Comparison of ENCODE assay signal across 1 cellular context in genomic region chr16:11370084-11370931, GRCh38.
TF ChIP-seq lines count a peak whose summit lies in the region.

No MANE protein-coding gene starts in this region.

TF ChIP-seq in HepG2, 621 proteins besides CTCF, POLR2A, EP300 and RAD21 (continued from another document and continues in another):
- TF ChIP-seq POGK (CRISPR knock-in tag; conservative IDR thresholded peaks at IDR 0.05) (0 out of 2 replicates have a peak, but pooled peaks have one; percentile 38), HNF4A (CRISPR knock-in tag; IDR thresholded peaks at IDR 0.05) (peak; percentile 39), ZNF777 (CRISPR knock-in tag; IDR thresholded peaks at IDR 0.05) (peak; percentile 35; the same call in 1 of the 2 replicates), ZNF547 (CRISPR knock-in tag; IDR thresholded peaks at IDR 0.05) (peak; percentile 60; the same call in 1 of the 2 replicates), PHF20 (CRISPR knock-in tag; IDR thresholded peaks at IDR 0.05) (peak; percentile 34; the same call in 1 of the 2 replicates), ZNF17 (CRISPR knock-in tag; IDR thresholded peaks at IDR 0.05) (peak; percentile 60; the same call in 1 of the 2 replicates), ZNF281 (CRISPR knock-in tag; IDR thresholded peaks at IDR 0.05; ENCODE audit: borderline replicate concordance) (peak; percentile 80), ZFP37 (CRISPR knock-in tag; IDR thresholded peaks at IDR 0.05; ENCODE audit: borderline replicate concordance) (no peak), ZNF660 (CRISPR knock-in tag; IDR thresholded peaks at IDR 0.05; ENCODE audit: borderline replicate concordance, low read depth) (no peak), MED1 (CRISPR knock-in tag; IDR thresholded peaks at IDR 0.05) (peak; percentile 26; the same call in 1 of the 2 replicates), EHMT2 (IDR thresholded peaks at IDR 0.05; ENCODE audit: borderline replicate concordance, low read depth, low read length) (peak; percentile 37; the same call in 1 of the 2 replicates), NFKBIZ (CRISPR knock-in tag; IDR thresholded peaks at IDR 0.05) (peak; percentile 94), AFF4 (CRISPR knock-in tag; IDR thresholded peaks at IDR 0.05) (no peak), TGIF2 (CRISPR knock-in tag; IDR thresholded peaks at IDR 0.05) (0 out of 2 replicates have a peak, but pooled peaks have one; percentile 39), MLLT10 (CRISPR knock-in tag; IDR thresholded peaks at IDR 0.05) (no peak), SP4 (CRISPR knock-in tag; IDR thresholded peaks at IDR 0.05) (peak; percentile 27; the same call in 1 of the 2 replicates), AHDC1 (CRISPR knock-in tag; IDR thresholded peaks at IDR 0.05; ENCODE audit: borderline replicate concordance) (no peak), MIXL1 (CRISPR knock-in tag; IDR thresholded peaks at IDR 0.05) (peak; percentile 37; the same call in 1 of the 2 replicates), TAF1 (CRISPR knock-in tag; IDR thresholded peaks at IDR 0.05) (0 out of 2 replicates have a peak, but pooled peaks have one; percentile 19), FOXK2 (IDR thresholded peaks at IDR 0.05) (no peak), CHD4 (IDR thresholded peaks at IDR 0.05; ENCODE audit: borderline replicate concordance, low read length) (peak; percentile 33; the same call in 1 of the 2 replicates), ZFP36L2 (CRISPR knock-in tag; IDR thresholded peaks at IDR 0.05) (no peak), ZMYM3 (CRISPR knock-in tag; IDR thresholded peaks at IDR 0.05) (peak; percentile 84; the same call in 1 of the 2 replicates), ZNF296 (CRISPR knock-in tag; conservative IDR thresholded peaks at IDR 0.05) (peak; percentile 69; the same call in 1 of the 2 replicates), ZNF414 (CRISPR knock-in tag; IDR thresholded peaks at IDR 0.05) (peak; percentile 24; the same call in 1 of the 2 replicates), HHEX (CRISPR knock-in tag; IDR thresholded peaks at IDR 0.05) (peak; percentile 7; the same call in 1 of the 2 replicates), USF2 (IDR thresholded peaks at IDR 0.05; ENCODE audit: low read depth, low read length) (no peak), USF2 (CRISPR knock-in tag; IDR thresholded peaks at IDR 0.05; ENCODE audit: borderline replicate concordance) (peak; percentile 48; the same call in 1 of the 2 replicates), RXRA (CRISPR knock-in tag; IDR thresholded peaks at IDR 0.05) (peak; percentile 21; the same call in 1 of the 2 replicates), ARNT2 (CRISPR knock-in tag; IDR thresholded peaks at IDR 0.05; ENCODE audit: low read depth) (0 out of 2 replicates have a peak, but pooled peaks have one; percentile 33), FOSL1 (CRISPR knock-in tag; IDR thresholded peaks at IDR 0.05; ENCODE audit: borderline replicate concordance) (no peak), PHF8 (CRISPR knock-in tag; IDR thresholded peaks at IDR 0.05) (0 out of 2 replicates have a peak, but pooled peaks have one; percentile 20), ZNF552 (CRISPR knock-in tag; IDR thresholded peaks at IDR 0.05; ENCODE audit: borderline replicate concordance) (peak; percentile 53; the same call in 1 of the 2 replicates), HMG20A (CRISPR knock-in tag; IDR thresholded peaks at IDR 0.05; ENCODE audit: borderline replicate concordance) (no peak), ATRX (CRISPR knock-in tag; IDR thresholded peaks at IDR 0.05; ENCODE audit: borderline replicate concordance) (no peak), RFX3 (CRISPR knock-in tag; IDR thresholded peaks at IDR 0.05) (no peak), U2AF2 (IDR thresholded peaks at IDR 0.05; ENCODE audit: low read depth, low read length) (no peak), PRDM15 (CRISPR knock-in tag; IDR thresholded peaks at IDR 0.05) (peak; percentile 34; the same call in 1 of the 2 replicates), KMT2A (CRISPR knock-in tag; IDR thresholded peaks at IDR 0.05) (0 out of 2 replicates have a peak, but pooled peaks have one; percentile 50), GATAD2A (CRISPR knock-in tag; IDR thresholded peaks at IDR 0.05) (peak; percentile 52), ZMYM2 (CRISPR knock-in tag; IDR thresholded peaks at IDR 0.05) (peak; percentile 75), ADNP (CRISPR knock-in tag; IDR thresholded peaks at IDR 0.05) (peak; percentile 79)
